In genomic region chr12:95227818-95228356, GRCh38 we compare ENCODE assay signal across 15 cellular contexts.
"Had no signal": no experiment of that assay in that cellular context is flagged by ENCODE, and none has a peak within 500 bp of the region (broad histone marks: within the 10 kb centered on the region; RNA-seq: fewer than 3 reads in every experiment).

No MANE protein-coding gene starts in this region.

- H3K9me3 ChIP-seq: adrenal gland, left ventricle myocardium inferior, stomach, tibial artery, uterus had no signal

- DNase-seq: activated CD4-positive, CD25-positive, alpha-beta regulatory T cell; activated naive CD4-positive, alpha-beta T cell treated with anti-CD3 and anti-CD28 coated beads, Interleukin-2, amount 50 U/mL, for 16 hours; adrenal gland; central memory CD4-positive, alpha-beta T cell; cortex of kidney; effector memory CD4-positive, alpha-beta T cell; kidney; left ventricle myocardium inferior; mesendoderm; retina; stomach; tibial artery; uterus had no signal

- H3K4me2 ChIP-seq: hepatocyte had no signal

- H3K4me3 ChIP-seq: adrenal gland, hepatocyte, left ventricle myocardium inferior, skin epidermis, stomach, tibial artery, uterus had no signal

- H2AFZ ChIP-seq: hepatocyte had no signal

- H3K27me3 ChIP-seq: adrenal gland, hepatocyte, stomach, tibial artery, uterus had no signal

- H3K36me3 ChIP-seq: uterus had no signal

- H3K27ac ChIP-seq: hepatocyte, left ventricle myocardium inferior, skin epidermis, stomach, tibial artery had no signal
